ENCODE assay signal across 10 cellular contexts in the genomic region with DNA sequence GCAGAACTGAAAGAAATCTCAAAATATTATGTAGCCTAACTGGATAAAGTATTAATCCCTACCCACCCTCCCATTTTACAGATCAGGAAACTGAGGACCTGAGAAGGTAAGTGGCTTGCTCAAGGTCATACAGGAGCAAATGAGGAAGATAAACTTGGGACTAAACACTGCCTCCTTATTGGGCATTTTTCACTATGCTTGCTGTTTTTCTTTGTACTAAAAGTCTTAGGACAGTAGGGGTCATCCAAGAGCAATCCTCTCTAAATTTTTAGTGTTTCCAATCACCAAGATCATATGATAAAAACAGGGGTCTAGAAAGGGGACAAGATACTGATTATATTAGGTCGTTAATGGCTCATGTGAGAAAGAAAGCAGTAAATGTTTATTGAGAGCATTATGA.
DNase-seq lines count a peak whose midpoint lies in the region; ATAC-seq and TF ChIP-seq lines count a peak whose summit lies in the region.
"Had no signal": no experiment of that assay in that cellular context is flagged by ENCODE, and none has a peak within 500 bp of the region (broad histone marks: within the 10 kb centered on the region; RNA-seq: fewer than 3 reads in every experiment).

No MANE protein-coding gene starts in this region.

- no peaks in the 10 kb centered on the region for H3K4me1 ChIP-seq in DND-41 (ENCODE audit: insufficient read depth, low read length)
- H3K4me1 ChIP-seq in lower lobe of right lung: no peaks in the 10 kb centered on the region
- H3K4me1 ChIP-seq in stomach: no peaks in the 10 kb centered on the region
- H3K4me1 ChIP-seq: upper lobe of left lung had no signal

- H3K79me2 ChIP-seq in DND-41 (ENCODE audit: insufficient read depth, low read length): peaks cover 98% of the 10 kb centered on the region

- no peak overlapping the region for H3K9ac ChIP-seq in DND-41 (ENCODE audit: low read depth, low read length)

- no peak overlapping the region for H3K27ac ChIP-seq in DND-41 (ENCODE audit: low read length)
- H3K27ac ChIP-seq in WERI-Rb-1: no peak overlapping the region
- no peak overlapping the region for H3K27ac ChIP-seq in lower lobe of right lung
- H3K27ac ChIP-seq in stomach: no peak overlapping the region
- H3K27ac ChIP-seq: upper lobe of left lung had no signal

- TF ChIP-seq POLR2A in stomach (IDR thresholded peaks at IDR 0.05): no peak

- TF ChIP-seq EP300 in stomach (IDR thresholded peaks at IDR 0.05): no peak

- no peak overlapping the region for H2AFZ ChIP-seq in DND-41 (ENCODE audit: low read depth, low read length)

- no peak for DNase-seq in DND-41
- no peak for DNase-seq in WERI-Rb-1
- no peak for DNase-seq in lower lobe of right lung
- DNase-seq in SHP77 treated with DMSO at 0.1 percent for 48 hours (lab: John Stamatoyannopoulos, UW): no peak
- DNase-seq in NOMO-1 treated with DMSO at 0.1 percent for 48 hours (lab: John Stamatoyannopoulos, UW; ENCODE audit: unreplicated experiment): no peak
- no peak for DNase-seq in stomach
- DNase-seq: HCEC 1CT, upper lobe of left lung had no signal

- WGBS in stomach, 5 donors: 20 to 50% (median 37%) methylated on average over 1 of the region's 1 CpG

- H3K9me3 ChIP-seq in DND-41 (ENCODE audit: insufficient read depth, low read length, severe bottlenecking) (no peaks in the 10 kb centered on the region), WERI-Rb-1 (ENCODE audit: severe bottlenecking) (no peaks in the 10 kb centered on the region), lower lobe of right lung (no peaks in the 10 kb centered on the region), stomach (no peaks in the 10 kb centered on the region)
- H3K9me3 ChIP-seq: upper lobe of left lung had no signal

- H4K20me1 ChIP-seq in DND-41 (ENCODE audit: insufficient read depth, low read length): peaks cover 7% of the 10 kb centered on the region; the same call in 1 of the 2 replicates

- no peak overlapping the region for H3K4me2 ChIP-seq in DND-41 (ENCODE audit: insufficient read depth, low read length)

- intact Hi-C loops in lower lobe of right lung (cut with DNase I) (no loop called here), stomach (cut with DNase I; ENCODE audit: low total_unique reads) (no loop called here)

- H3K27me3 ChIP-seq in DND-41 (ENCODE audit: insufficient read depth, low read length, poor library complexity) (no peaks in the 10 kb centered on the region), WERI-Rb-1 (ENCODE audit: insufficient read depth, low read depth, severe bottlenecking) (no peaks in the 10 kb centered on the region), lower lobe of right lung (ENCODE audit: low read depth) (no peaks in the 10 kb centered on the region), stomach (no peaks in the 10 kb centered on the region)
- H3K27me3 ChIP-seq: upper lobe of left lung had no signal

- H3K4me3 ChIP-seq in DND-41 (ENCODE audit: low read depth in 1 of 2, low read length in 2 of 2): no peak overlapping the region
- H3K4me3 ChIP-seq in WERI-Rb-1 (ENCODE audit: low read depth, low read length): no peak overlapping the region
- no peak overlapping the region for H3K4me3 ChIP-seq in lower lobe of right lung
- no peak overlapping the region for H3K4me3 ChIP-seq in stomach
- H3K4me3 ChIP-seq: upper lobe of left lung had no signal

- ATAC-seq in DND-41 (ENCODE audit: insufficient read depth, low read depth): peak; percentile 27; the same call in 1 of the 3 replicates
- peak; percentile 54 for ATAC-seq in HG03354 (IDR thresholded peaks at IDR 0.05; ENCODE audit: poor library complexity, severe bottlenecking, unreplicated experiment)
- no peak for ATAC-seq in lower lobe of right lung
- no peak for ATAC-seq in HG03025 (IDR thresholded peaks at IDR 0.05; ENCODE audit: low FRiP score, unreplicated experiment)

- TF ChIP-seq CTCF in DND-41 (IDR thresholded peaks at IDR 0.05; ENCODE audit: borderline replicate concordance, extremely low read depth, low read length, poor library complexity, severe bottlenecking) (peak; percentile 40), WERI-Rb-1 (IDR thresholded peaks at IDR 0.05; ENCODE audit: low read depth, low read length) (peak; percentile 41; the same call in 1 of the 2 replicates), lower lobe of right lung (IDR thresholded peaks at IDR 0.05) (peak; percentile 17), stomach (IDR thresholded peaks at IDR 0.05) (no peak)

- H3K36me3 ChIP-seq in DND-41 (ENCODE audit: insufficient read depth, low read length) (peaks cover 6% of the 10 kb centered on the region; the same call in 1 of the 2 replicates), WERI-Rb-1 (no peaks in the 10 kb centered on the region), lower lobe of right lung (no peaks in the 10 kb centered on the region), stomach (no peaks in the 10 kb centered on the region)
- H3K36me3 ChIP-seq: upper lobe of left lung had no signal

Comparison
In these comparisons a context has a peak if more than half of its experiments do, and no peak if none do; other contexts are left out.
1. ATAC-seq: peak in DND-41 (single experiment) and HG03354 (single experiment); none in lower lobe of right lung (0 of 2) and HG03025 (single experiment).
2. CTCF ChIP-seq: peak in DND-41 (single experiment), WERI-Rb-1 (single experiment) and lower lobe of right lung (single experiment); none in stomach (0 of 7).